ENCODE assay signal across 29 cellular contexts in the genomic region with DNA sequence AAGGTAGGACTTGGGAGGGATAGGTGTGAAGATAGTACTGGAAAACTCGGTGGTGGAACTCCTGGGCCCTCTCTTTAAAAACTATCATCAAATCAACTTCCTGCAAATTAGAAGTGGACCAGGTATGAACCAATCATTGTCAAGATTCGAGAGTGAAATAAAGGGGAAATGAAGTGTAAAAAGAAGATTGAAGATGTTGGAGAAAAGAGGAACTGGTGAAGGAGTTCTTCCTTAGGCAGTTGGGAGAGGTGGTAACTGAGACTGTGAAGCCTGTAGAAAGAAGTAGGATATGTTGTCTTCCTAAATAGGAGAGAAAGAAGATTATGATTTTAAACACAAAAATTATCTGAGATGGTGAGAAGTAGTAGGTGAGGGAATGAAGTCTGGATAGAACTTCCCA.
"Had no signal": no experiment of that assay in that cellular context is flagged by ENCODE, and none has a peak within 500 bp of the region (broad histone marks: within the 10 kb centered on the region; RNA-seq: fewer than 3 reads in every experiment).

No MANE protein-coding gene starts in this region.

- H3K4me3 Mint-ChIP-seq: activated CD4-positive, alpha-beta memory T cell treated with anti-CD3 and anti-CD28 coated beads, Interleukin-2, amount 10 ng/mL, durations not matched to agents 7 days and 5 days; activated CD8-positive, alpha-beta memory T cell treated with anti-CD3 and anti-CD28 coated beads, Interleukin-2, amount 10 ng/mL, durations not matched to agents 7 days and 5 days; activated naive CD4-positive, alpha-beta T cell treated with anti-CD3 and anti-CD28 coated beads, Interleukin-2, amount 50 U/mL, for 24 hours; activated naive CD8-positive, alpha-beta T cell treated with anti-CD3 and anti-CD28 coated beads, Interleukin-2, amount 10 ng/mL, durations not matched to agents 7 days and 5 days; IgD-negative memory B cell had no signal

- ATAC-seq: activated CD8-positive, alpha-beta memory T cell treated with anti-CD3 and anti-CD28 coated beads, Interleukin-2, amount 10 ng/mL, durations not matched to agents 7 days and 5 days; body of pancreas; PC-3 had no signal

- H3K36me3 Mint-ChIP-seq: activated CD8-positive, alpha-beta memory T cell treated with anti-CD3 and anti-CD28 coated beads, Interleukin-2, amount 10 ng/mL, durations not matched to agents 7 days and 5 days; activated naive CD4-positive, alpha-beta T cell treated with anti-CD3 and anti-CD28 coated beads, Interleukin-2, amount 50 U/mL, for 24 hours; IgD-negative memory B cell had no signal

- H3K4me1 Mint-ChIP-seq: activated CD4-positive, alpha-beta memory T cell treated with anti-CD3 and anti-CD28 coated beads, Interleukin-2, amount 10 ng/mL, durations not matched to agents 7 days and 5 days; activated CD8-positive, alpha-beta memory T cell treated with anti-CD3 and anti-CD28 coated beads, Interleukin-2, amount 10 ng/mL, durations not matched to agents 7 days and 5 days; activated naive CD4-positive, alpha-beta T cell treated with anti-CD3 and anti-CD28 coated beads, Interleukin-2, amount 50 U/mL, for 24 hours; activated naive CD8-positive, alpha-beta T cell treated with anti-CD3 and anti-CD28 coated beads, Interleukin-2, amount 10 ng/mL, durations not matched to agents 7 days and 5 days; IgD-negative memory B cell had no signal

- H3K9me3 Mint-ChIP-seq: activated CD4-positive, alpha-beta memory T cell treated with anti-CD3 and anti-CD28 coated beads, Interleukin-2, amount 10 ng/mL, durations not matched to agents 7 days and 5 days; IgD-negative memory B cell had no signal

- H3K27me3 Mint-ChIP-seq: activated CD4-positive, alpha-beta memory T cell treated with anti-CD3 and anti-CD28 coated beads, Interleukin-2, amount 10 ng/mL, durations not matched to agents 7 days and 5 days; activated CD8-positive, alpha-beta memory T cell treated with anti-CD3 and anti-CD28 coated beads, Interleukin-2, amount 10 ng/mL, durations not matched to agents 7 days and 5 days; activated naive CD4-positive, alpha-beta T cell treated with anti-CD3 and anti-CD28 coated beads, Interleukin-2, amount 50 U/mL, for 24 hours; activated naive CD8-positive, alpha-beta T cell treated with anti-CD3 and anti-CD28 coated beads, Interleukin-2, amount 10 ng/mL, durations not matched to agents 7 days and 5 days; IgD-negative memory B cell had no signal

- DNase-seq: activated CD4-positive, alpha-beta memory T cell treated with anti-CD3 and anti-CD28 coated beads, Interleukin-2, amount 10 ng/mL, durations not matched to agents 7 days and 5 days; activated CD4-positive, alpha-beta T cell treated with anti-CD3 and anti-CD28 coated beads for 1 hour; activated CD4-positive, alpha-beta T cell treated with anti-CD3 and anti-CD28 coated beads for 48 hours; activated CD4-positive, CD25-positive, alpha-beta regulatory T cell; activated CD8-positive, alpha-beta memory T cell treated with anti-CD3 and anti-CD28 coated beads for 24 hours; activated CD8-positive, alpha-beta memory T cell treated with anti-CD3 and anti-CD28 coated beads, Interleukin-2, amount 10 ng/mL, durations not matched to agents 7 days and 5 days; activated CD8-positive, alpha-beta memory T cell treated with anti-CD3 and anti-CD28 coated beads, Interleukin-2, amount 50 U/mL, for 48 hours; activated effector memory CD4-positive, alpha-beta T cell treated with Interleukin-2 at 50 U/mL for 16 hours; activated naive CD8-positive, alpha-beta T cell treated with anti-CD3 and anti-CD28 coated beads, Interleukin-2, amount 10 ng/mL, durations not matched to agents 7 days and 5 days; activated T-cell treated with anti-CD3 and anti-CD28 coated beads, Interleukin-2, amount 50 U/mL, for 48 hours; amygdala; body of pancreas; cerebellar nuclear complex; KG1; MM.1S; NCI-H1048; NCI-H1105 treated with DMSO at 0.1 percent for 48 hours; NCI-H1436; NCI-H1694 treated with DMSO at 0.1 percent for 48 hours; NCI-H2029; NCI-H345; NCI-H524 treated with DMSO at 0.1 percent for 48 hours; PC-3; Peyer's patch; RPMI8226; T1000; WERI-Rb-1 had no signal

- H3K27ac Mint-ChIP-seq: activated CD4-positive, alpha-beta memory T cell treated with anti-CD3 and anti-CD28 coated beads, Interleukin-2, amount 10 ng/mL, durations not matched to agents 7 days and 5 days; activated CD8-positive, alpha-beta memory T cell treated with anti-CD3 and anti-CD28 coated beads, Interleukin-2, amount 10 ng/mL, durations not matched to agents 7 days and 5 days; activated naive CD4-positive, alpha-beta T cell treated with anti-CD3 and anti-CD28 coated beads, Interleukin-2, amount 50 U/mL, for 24 hours; activated naive CD8-positive, alpha-beta T cell treated with anti-CD3 and anti-CD28 coated beads, Interleukin-2, amount 10 ng/mL, durations not matched to agents 7 days and 5 days; IgD-negative memory B cell had no signal
